In the genomic region with DNA sequence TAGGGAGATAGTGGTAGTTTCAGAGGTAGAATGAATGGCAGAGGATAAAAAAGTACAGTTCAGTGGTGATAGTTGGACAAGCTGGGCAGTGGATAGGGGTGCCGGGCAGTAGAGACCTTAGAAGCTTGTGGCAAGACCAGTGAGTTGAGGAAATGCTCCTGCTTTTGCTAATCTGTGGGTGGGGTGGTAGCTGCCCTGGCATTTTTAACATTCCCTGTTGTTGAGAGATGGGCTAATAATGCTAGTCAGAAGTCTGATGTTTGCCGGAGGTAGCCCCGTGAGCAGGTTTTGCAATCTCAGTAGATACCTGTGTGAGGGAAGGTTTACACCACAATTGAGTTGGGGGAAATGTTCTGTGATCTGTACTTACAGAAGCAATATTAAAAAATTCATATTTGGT, we compare ENCODE assay signal across 13 cellular contexts.
DNase-seq lines count a peak whose midpoint lies in the region; ATAC-seq and TF ChIP-seq lines count a peak whose summit lies in the region.
"Had no signal": no experiment of that assay in that cellular context is flagged by ENCODE, and none has a peak within 500 bp of the region (broad histone marks: within the 10 kb centered on the region; RNA-seq: fewer than 3 reads in every experiment).

No MANE protein-coding gene starts in this region.

- no peaks in the 10 kb centered on the region for H3K9me3 Mint-ChIP-seq in HFFc6
- peaks cover 0 to 2% of the 10 kb centered on the region in 2 donors for H3K9me3 Mint-ChIP-seq in stimulated activated naive B cell treated with anti-CD40 and anti-IgM and Interleukin-4, amounts not matched to agents 10 μg/mL and 1 μg/mL and 100 μg/mL, for 72 hours

- DNase-seq in HFFc6 (no peak), astrocyte of the hippocampus (ENCODE audit: low read depth, low spot score) (peak; percentile 58), left lobe of liver (ENCODE audit: low spot score) (no peak)
- no peak for DNase-seq in stimulated activated naive B cell treated with anti-CD40 and anti-IgM and Interleukin-4, amounts not matched to agents 10 μg/mL and 1 μg/mL and 100 μg/mL, for 72 hours
- no peak for DNase-seq in activated naive CD4-positive, alpha-beta T cell treated with Interleukin-2 at 50 U/mL for 16 hours
- DNase-seq: activated CD4-positive, CD25-positive, alpha-beta regulatory T cell; activated effector memory CD4-positive, alpha-beta T cell treated with Interleukin-2 at 50 U/mL for 16 hours; aorta; BE2C; dermis blood vessel endothelial cell; left cardiac atrium had no signal

- H3K27ac Mint-ChIP-seq in HFFc6, result peak overlapping the region; percentile 74
- H3K27ac Mint-ChIP-seq in stimulated activated naive B cell treated with anti-CD40 and anti-IgM and Interleukin-4, amounts not matched to agents 10 μg/mL and 1 μg/mL and 100 μg/mL, for 72 hours, result peak overlapping the region; percentile 43

- peaks cover 45% of the 10 kb centered on the region for H3K36me3 Mint-ChIP-seq in HFFc6 (ENCODE audit: low read depth)
- peaks cover 0 to 3% of the 10 kb centered on the region in 2 donors for H3K36me3 Mint-ChIP-seq in stimulated activated naive B cell treated with anti-CD40 and anti-IgM and Interleukin-4, amounts not matched to agents 10 μg/mL and 1 μg/mL and 100 μg/mL, for 72 hours

- peak overlapping the region; percentile 37; the same call in 1 of the 2 replicates for H3K4me3 Mint-ChIP-seq in HFFc6
- H3K4me3 Mint-ChIP-seq in stimulated activated naive B cell treated with anti-CD40 and anti-IgM and Interleukin-4, amounts not matched to agents 10 μg/mL and 1 μg/mL and 100 μg/mL, for 72 hours, result no peak overlapping the region

- TF ChIP-seq CTCF in HFFc6 (IDR thresholded peaks at IDR 0.05), result no peak

- ATAC-seq in left lobe of liver (peak; percentile 49), GM21390 (IDR thresholded peaks at IDR 0.05; ENCODE audit: unreplicated experiment) (no peak), HG02798 (IDR thresholded peaks at IDR 0.05; ENCODE audit: poor library complexity, unreplicated experiment) (no peak)
- ATAC-seq in stimulated activated naive B cell treated with anti-CD40 and anti-IgM and Interleukin-4, amounts not matched to agents 10 μg/mL and 1 μg/mL and 100 μg/mL, for 72 hours (replicated peaks), result no peak

- peaks cover 3% of the 10 kb centered on the region for H3K27me3 Mint-ChIP-seq in HFFc6 (ENCODE audit: insufficient read depth)
- H3K27me3 Mint-ChIP-seq in stimulated activated naive B cell treated with anti-CD40 and anti-IgM and Interleukin-4, amounts not matched to agents 10 μg/mL and 1 μg/mL and 100 μg/mL, for 72 hours, result no peaks in the 10 kb centered on the region

- H3K4me1 Mint-ChIP-seq in HFFc6 (ENCODE audit: low read depth), result peaks cover 98% of the 10 kb centered on the region
- H3K4me1 Mint-ChIP-seq in stimulated activated naive B cell treated with anti-CD40 and anti-IgM and Interleukin-4, amounts not matched to agents 10 μg/mL and 1 μg/mL and 100 μg/mL, for 72 hours, result peaks cover 39 to 69% of the 10 kb centered on the region in 2 donors
